ENCODE assay signal across 1 cellular context in genomic region chr17:76405967-76406647, GRCh38.
TF ChIP-seq lines count a peak whose summit lies in the region.

No MANE protein-coding gene starts in this region.

TF ChIP-seq in K562, 482 proteins besides CTCF, POLR2A, EP300 and RAD21 (continued from another document and continues in another):
- TF ChIP-seq HCFC1 (IDR thresholded peaks at IDR 0.05; ENCODE audit: low read depth, low read length): 0 out of 2 replicates have a peak, but pooled peaks have one; percentile 29
- TF ChIP-seq ETV5 (CRISPR knock-in tag; IDR thresholded peaks at IDR 0.05; ENCODE audit: low read depth): peak; percentile 89
- no peak for TF ChIP-seq RBM39 (optimal IDR thresholded peaks at IDR 0.05; ENCODE audit: low read depth, low read length)
- no peak for TF ChIP-seq SREBF2 (CRISPR knock-in tag; IDR thresholded peaks at IDR 0.05)
- TF ChIP-seq MED1 (CRISPR knock-in tag; IDR thresholded peaks at IDR 0.05; ENCODE audit: borderline replicate concordance): no peak
- peak; percentile 89; the same call in 1 of the 2 replicates for TF ChIP-seq ZNF449 (CRISPR knock-in tag; IDR thresholded peaks at IDR 0.05)
- peak; percentile 99 for TF ChIP-seq CXXC5 (CRISPR knock-in tag; IDR thresholded peaks at IDR 0.05)
- TF ChIP-seq POLR2B (IDR thresholded peaks at IDR 0.05; ENCODE audit: low read depth, partially characterized antibody): no peak
- peak; percentile 99 for TF ChIP-seq NCOR1 (IDR thresholded peaks at IDR 0.05)
- no peak for TF ChIP-seq NCOA4 (IDR thresholded peaks at IDR 0.05; ENCODE audit: partially characterized antibody)
- TF ChIP-seq ZSCAN29 (IDR thresholded peaks at IDR 0.05): no peak
- no peak for TF ChIP-seq ZNF764 (CRISPR knock-in tag; IDR thresholded peaks at IDR 0.05; ENCODE audit: low read depth)
- peak; percentile 98 for TF ChIP-seq DMBX1 (CRISPR knock-in tag; IDR thresholded peaks at IDR 0.05; ENCODE audit: borderline replicate concordance)
- peak; percentile 47 for TF ChIP-seq EGR1 (conservative IDR thresholded peaks at IDR 0.05)
- peak; percentile 79; the same call in 1 of the 2 replicates for TF ChIP-seq ZNF12 (CRISPR knock-in tag; IDR thresholded peaks at IDR 0.05)
- TF ChIP-seq GABPB2 (CRISPR knock-in tag; conservative IDR thresholded peaks at IDR 0.05): no peak
- peak; percentile 95 for TF ChIP-seq DACH1 (IDR thresholded peaks at IDR 0.05; ENCODE audit: partially characterized antibody)
- peak; percentile 99 for TF ChIP-seq MITF (IDR thresholded peaks at IDR 0.05)
- TF ChIP-seq PCBP1 (IDR thresholded peaks at IDR 0.05; ENCODE audit: low read depth, low read length, poor library complexity, severe bottlenecking): no peak
- TF ChIP-seq NFXL1 (CRISPR knock-in tag; IDR thresholded peaks at IDR 0.05): peak; percentile 46; the same call in 1 of the 2 replicates
- peak; percentile 69 for TF ChIP-seq HMBOX1 (IDR thresholded peaks at IDR 0.05)
- no peak for TF ChIP-seq ELF1 (tag; IDR thresholded peaks at IDR 0.05)
- no peak for TF ChIP-seq C11orf30 (IDR thresholded peaks at IDR 0.05; ENCODE audit: low read depth)
- no peak for TF ChIP-seq RFX7 (CRISPR knock-in tag; IDR thresholded peaks at IDR 0.05)
- TF ChIP-seq THAP7 (CRISPR knock-in tag; IDR thresholded peaks at IDR 0.05): no peak
- peak; percentile 98 for TF ChIP-seq HDAC3 (IDR thresholded peaks at IDR 0.05; ENCODE audit: borderline replicate concordance, partially characterized antibody)
- TF ChIP-seq FOSL1 (tag; conservative IDR thresholded peaks at IDR 0.05): peak; percentile 79
- TF ChIP-seq CHD4 (IDR thresholded peaks at IDR 0.05; ENCODE audit: insufficient read depth, insufficient replicate concordance, low read depth, low read length, poor library complexity, severe bottlenecking): no peak
- no peak for TF ChIP-seq FOXA1 (IDR thresholded peaks at IDR 0.05; ENCODE audit: borderline replicate concordance)
- TF ChIP-seq SMAD3 (CRISPR knock-in tag; conservative IDR thresholded peaks at IDR 0.05): peak; percentile 93
- TF ChIP-seq ZNF561 (CRISPR knock-in tag; conservative IDR thresholded peaks at IDR 0.05): no peak
- peak; percentile 93 for TF ChIP-seq SP1 (CRISPR knock-in tag; IDR thresholded peaks at IDR 0.05)
- TF ChIP-seq TCF15 (CRISPR knock-in tag; IDR thresholded peaks at IDR 0.05): no peak
- TF ChIP-seq HMGXB4 (CRISPR knock-in tag; IDR thresholded peaks at IDR 0.05): no peak
- TF ChIP-seq NFRKB (IDR thresholded peaks at IDR 0.05; ENCODE audit: low read depth): no peak
- peak; percentile 95 for TF ChIP-seq FOXJ2 (tag; IDR thresholded peaks at IDR 0.05)
- no peak for TF ChIP-seq BCLAF1 (IDR thresholded peaks at IDR 0.05; ENCODE audit: borderline replicate concordance in 1 of 2, control insufficient read depth in 1 of 2, low read depth in 2 of 2, low read length in 1 of 2)
- TF ChIP-seq KLF6 (CRISPR knock-in tag; IDR thresholded peaks at IDR 0.05; ENCODE audit: borderline replicate concordance): peak; percentile 79; the same call in 1 of the 2 replicates
- no peak for TF ChIP-seq MBD1 (CRISPR knock-in tag; IDR thresholded peaks at IDR 0.05)
- peak; percentile 84 for TF ChIP-seq USF2 (CRISPR knock-in tag; IDR thresholded peaks at IDR 0.05)
- TF ChIP-seq BHLHE40 (IDR thresholded peaks at IDR 0.05; ENCODE audit: low read length): peak; percentile 100
- no peak for TF ChIP-seq ZNF280B (CRISPR knock-in tag; IDR thresholded peaks at IDR 0.05)
- no peak for TF ChIP-seq HDAC6 (IDR thresholded peaks at IDR 0.05; ENCODE audit: low read depth, low read length)
- peak; percentile 99 for TF ChIP-seq TFAP4 (CRISPR knock-in tag; IDR thresholded peaks at IDR 0.05; ENCODE audit: borderline replicate concordance)
- TF ChIP-seq SRSF3 (IDR thresholded peaks at IDR 0.05; ENCODE audit: insufficient read depth, low read length): no peak
- no peak for TF ChIP-seq PBX2 (CRISPR knock-in tag; IDR thresholded peaks at IDR 0.05; ENCODE audit: low read depth)
- TF ChIP-seq PBX2 (tag; conservative IDR thresholded peaks at IDR 0.05; ENCODE audit: low read depth): no peak
- no peak for TF ChIP-seq U2AF1 (optimal IDR thresholded peaks at IDR 0.05; ENCODE audit: low read depth, low read length)
- TF ChIP-seq HDGF (IDR thresholded peaks at IDR 0.05): no peak
- peak; percentile 97 for TF ChIP-seq BCOR (IDR thresholded peaks at IDR 0.05)
